Comparison of ENCODE assay signal across 1 cellular context in the genomic region with DNA sequence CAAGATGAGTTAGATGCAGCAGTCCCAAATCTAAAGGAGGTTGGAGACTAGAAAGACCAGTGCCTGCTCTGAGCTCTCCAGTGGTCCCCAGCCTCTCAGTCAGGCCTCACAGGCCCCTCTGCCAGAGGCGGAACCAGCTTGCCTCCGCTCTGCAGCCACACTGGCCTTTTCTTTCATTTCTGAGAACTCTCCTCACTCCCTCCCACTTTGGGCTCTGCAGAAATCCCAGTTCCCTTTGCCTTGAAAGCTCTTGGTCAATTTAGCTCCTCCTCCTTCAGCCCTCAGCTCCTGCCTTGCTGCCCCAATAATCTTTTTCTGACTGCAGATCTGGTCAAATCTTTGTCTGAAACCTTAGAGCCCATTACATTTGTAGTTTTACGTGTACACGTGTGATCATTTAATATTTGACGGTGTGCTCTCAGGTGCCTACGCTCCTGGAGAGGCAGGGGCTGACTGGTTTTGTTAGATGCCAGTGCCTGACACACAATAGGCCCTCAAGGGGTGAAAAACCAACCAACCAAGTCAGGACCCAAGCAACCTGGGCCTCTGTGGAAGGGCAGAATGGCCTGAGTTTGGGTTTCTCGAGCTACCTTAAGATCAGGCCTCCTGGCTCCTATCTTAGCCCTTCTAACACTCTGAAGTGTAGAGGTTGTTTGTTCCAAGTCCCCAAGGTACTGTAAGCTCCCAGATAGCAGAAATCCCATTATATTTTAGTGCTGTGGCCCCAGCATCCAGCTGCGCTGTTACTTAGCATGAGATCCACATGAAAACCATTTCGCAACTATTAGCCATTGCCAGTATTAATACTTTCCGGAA.
TF ChIP-seq lines count a peak whose summit lies in the region.

No MANE protein-coding gene starts in this region.

TF ChIP-seq in HepG2, 621 proteins besides CTCF, POLR2A, EP300 and RAD21 (continued from another document and continues in another):
- TF ChIP-seq, protein P1, sequence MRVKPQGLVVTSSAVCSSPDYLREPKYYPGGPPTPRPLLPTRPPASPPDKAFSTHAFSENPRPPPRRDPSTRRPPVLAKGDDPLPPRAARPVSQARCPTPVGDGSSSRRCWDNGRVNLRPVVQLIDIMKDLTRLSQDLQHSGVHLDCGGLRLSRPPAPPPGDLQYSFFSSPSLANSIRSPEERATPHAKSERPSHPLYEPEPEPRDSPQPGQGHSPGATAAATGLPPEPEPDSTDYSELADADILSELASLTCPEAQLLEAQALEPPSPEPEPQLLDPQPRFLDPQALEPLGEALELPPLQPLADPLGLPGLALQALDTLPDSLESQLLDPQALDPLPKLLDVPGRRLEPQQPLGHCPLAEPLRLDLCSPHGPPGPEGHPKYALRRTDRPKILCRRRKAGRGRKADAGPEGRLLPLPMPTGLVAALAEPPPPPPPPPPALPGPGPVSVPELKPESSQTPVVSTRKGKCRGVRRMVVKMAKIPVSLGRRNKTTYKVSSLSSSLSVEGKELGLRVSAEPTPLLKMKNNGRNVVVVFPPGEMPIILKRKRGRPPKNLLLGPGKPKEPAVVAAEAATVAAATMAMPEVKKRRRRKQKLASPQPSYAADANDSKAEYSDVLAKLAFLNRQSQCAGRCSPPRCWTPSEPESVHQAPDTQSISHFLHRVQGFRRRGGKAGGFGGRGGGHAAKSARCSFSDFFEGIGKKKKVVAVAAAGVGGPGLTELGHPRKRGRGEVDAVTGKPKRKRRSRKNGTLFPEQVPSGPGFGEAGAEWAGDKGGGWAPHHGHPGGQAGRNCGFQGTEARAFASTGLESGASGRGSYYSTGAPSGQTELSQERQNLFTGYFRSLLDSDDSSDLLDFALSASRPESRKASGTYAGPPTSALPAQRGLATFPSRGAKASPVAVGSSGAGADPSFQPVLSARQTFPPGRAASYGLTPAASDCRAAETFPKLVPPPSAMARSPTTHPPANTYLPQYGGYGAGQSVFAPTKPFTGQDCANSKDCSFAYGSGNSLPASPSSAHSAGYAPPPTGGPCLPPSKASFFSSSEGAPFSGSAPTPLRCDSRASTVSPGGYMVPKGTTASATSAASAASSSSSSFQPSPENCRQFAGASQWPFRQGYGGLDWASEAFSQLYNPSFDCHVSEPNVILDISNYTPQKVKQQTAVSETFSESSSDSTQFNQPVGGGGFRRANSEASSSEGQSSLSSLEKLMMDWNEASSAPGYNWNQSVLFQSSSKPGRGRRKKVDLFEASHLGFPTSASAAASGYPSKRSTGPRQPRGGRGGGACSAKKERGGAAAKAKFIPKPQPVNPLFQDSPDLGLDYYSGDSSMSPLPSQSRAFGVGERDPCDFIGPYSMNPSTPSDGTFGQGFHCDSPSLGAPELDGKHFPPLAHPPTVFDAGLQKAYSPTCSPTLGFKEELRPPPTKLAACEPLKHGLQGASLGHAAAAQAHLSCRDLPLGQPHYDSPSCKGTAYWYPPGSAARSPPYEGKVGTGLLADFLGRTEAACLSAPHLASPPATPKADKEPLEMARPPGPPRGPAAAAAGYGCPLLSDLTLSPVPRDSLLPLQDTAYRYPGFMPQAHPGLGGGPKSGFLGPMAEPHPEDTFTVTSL (CRISPR knock-in tag; IDR thresholded peaks at IDR 0.05; ENCODE audit: borderline replicate concordance), result 0 out of 2 replicates have a peak, but pooled peaks have one; percentile 19
- TF ChIP-seq NR1H2 (CRISPR knock-in tag; IDR thresholded peaks at IDR 0.05; ENCODE audit: borderline replicate concordance, low read depth), result no peak
- TF ChIP-seq EEA1 (CRISPR knock-in tag; IDR thresholded peaks at IDR 0.05; ENCODE audit: borderline replicate concordance), result 0 out of 2 replicates have a peak, but pooled peaks have one; percentile 73
- no peak for TF ChIP-seq ELF3 (CRISPR knock-in tag; IDR thresholded peaks at IDR 0.05)
- peak; percentile 31; the same call in 1 of the 2 replicates for TF ChIP-seq ZFX (CRISPR knock-in tag; IDR thresholded peaks at IDR 0.05; ENCODE audit: low read depth)
- peak; percentile 49; the same call in 1 of the 2 replicates for TF ChIP-seq ZBTB7B (CRISPR knock-in tag; IDR thresholded peaks at IDR 0.05)
- TF ChIP-seq, protein P2, sequence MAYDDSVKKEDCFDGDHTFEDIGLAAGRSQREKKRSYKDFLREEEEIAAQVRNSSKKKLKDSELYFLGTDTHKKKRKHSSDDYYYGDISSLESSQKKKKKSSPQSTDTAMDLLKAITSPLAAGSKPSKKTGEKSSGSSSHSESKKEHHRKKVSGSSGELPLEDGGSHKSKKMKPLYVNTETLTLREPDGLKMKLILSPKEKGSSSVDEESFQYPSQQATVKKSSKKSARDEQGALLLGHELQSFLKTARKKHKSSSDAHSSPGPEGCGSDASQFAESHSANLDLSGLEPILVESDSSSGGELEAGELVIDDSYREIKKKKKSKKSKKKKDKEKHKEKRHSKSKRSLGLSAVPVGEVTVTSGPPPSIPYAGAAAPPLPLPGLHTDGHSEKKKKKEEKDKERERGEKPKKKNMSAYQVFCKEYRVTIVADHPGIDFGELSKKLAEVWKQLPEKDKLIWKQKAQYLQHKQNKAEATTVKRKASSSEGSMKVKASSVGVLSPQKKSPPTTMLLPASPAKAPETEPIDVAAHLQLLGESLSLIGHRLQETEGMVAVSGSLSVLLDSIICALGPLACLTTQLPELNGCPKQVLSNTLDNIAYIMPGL (CRISPR knock-in tag; IDR thresholded peaks at IDR 0.05; ENCODE audit: borderline replicate concordance in 1 of 2, low read depth in 1 of 2), result peak in 1 of 2 experiments; percentile 32; a peak in 3 of 4 replicates
- peak; percentile 34; the same call in 1 of the 2 replicates for TF ChIP-seq SALL1 (CRISPR knock-in tag; IDR thresholded peaks at IDR 0.05)
- TF ChIP-seq ZNF766 (CRISPR knock-in tag; IDR thresholded peaks at IDR 0.05; ENCODE audit: borderline replicate concordance), result no peak
- TF ChIP-seq NONO (IDR thresholded peaks at IDR 0.05), result no peak
- no peak for TF ChIP-seq NONO (CRISPR knock-in tag; conservative IDR thresholded peaks at IDR 0.05)
- 0 out of 2 replicates have a peak, but pooled peaks have one; percentile 5 for TF ChIP-seq PAWR (CRISPR knock-in tag; IDR thresholded peaks at IDR 0.05; ENCODE audit: borderline replicate concordance)
- TF ChIP-seq ZNF558 (CRISPR knock-in tag; IDR thresholded peaks at IDR 0.05; ENCODE audit: borderline replicate concordance), result 0 out of 2 replicates have a peak, but pooled peaks have one; percentile 12
- TF ChIP-seq ASH2L (IDR thresholded peaks at IDR 0.05; ENCODE audit: insufficient read length, low read depth, low read length), result peak; percentile 4
- TF ChIP-seq, protein P3, sequence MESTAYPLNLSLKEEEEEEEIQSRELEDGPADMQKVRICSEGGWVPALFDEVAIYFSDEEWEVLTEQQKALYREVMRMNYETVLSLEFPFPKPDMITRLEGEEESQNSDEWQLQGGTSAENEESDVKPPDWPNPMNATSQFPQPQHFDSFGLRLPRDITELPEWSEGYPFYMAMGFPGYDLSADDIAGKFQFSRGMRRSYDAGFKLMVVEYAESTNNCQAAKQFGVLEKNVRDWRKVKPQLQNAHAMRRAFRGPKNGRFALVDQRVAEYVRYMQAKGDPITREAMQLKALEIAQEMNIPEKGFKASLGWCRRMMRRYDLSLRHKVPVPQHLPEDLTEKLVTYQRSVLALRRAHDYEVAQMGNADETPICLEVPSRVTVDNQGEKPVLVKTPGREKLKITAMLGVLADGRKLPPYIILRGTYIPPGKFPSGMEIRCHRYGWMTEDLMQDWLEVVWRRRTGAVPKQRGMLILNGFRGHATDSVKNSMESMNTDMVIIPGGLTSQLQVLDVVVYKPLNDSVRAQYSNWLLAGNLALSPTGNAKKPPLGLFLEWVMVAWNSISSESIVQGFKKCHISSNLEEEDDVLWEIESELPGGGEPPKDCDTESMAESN (CRISPR knock-in tag; conservative IDR thresholded peaks at IDR 0.05), result 0 out of 2 replicates have a peak, but pooled peaks have one; percentile 23
- TF ChIP-seq ZNF709 (CRISPR knock-in tag; IDR thresholded peaks at IDR 0.05), result no peak
- TF ChIP-seq, protein P4, sequence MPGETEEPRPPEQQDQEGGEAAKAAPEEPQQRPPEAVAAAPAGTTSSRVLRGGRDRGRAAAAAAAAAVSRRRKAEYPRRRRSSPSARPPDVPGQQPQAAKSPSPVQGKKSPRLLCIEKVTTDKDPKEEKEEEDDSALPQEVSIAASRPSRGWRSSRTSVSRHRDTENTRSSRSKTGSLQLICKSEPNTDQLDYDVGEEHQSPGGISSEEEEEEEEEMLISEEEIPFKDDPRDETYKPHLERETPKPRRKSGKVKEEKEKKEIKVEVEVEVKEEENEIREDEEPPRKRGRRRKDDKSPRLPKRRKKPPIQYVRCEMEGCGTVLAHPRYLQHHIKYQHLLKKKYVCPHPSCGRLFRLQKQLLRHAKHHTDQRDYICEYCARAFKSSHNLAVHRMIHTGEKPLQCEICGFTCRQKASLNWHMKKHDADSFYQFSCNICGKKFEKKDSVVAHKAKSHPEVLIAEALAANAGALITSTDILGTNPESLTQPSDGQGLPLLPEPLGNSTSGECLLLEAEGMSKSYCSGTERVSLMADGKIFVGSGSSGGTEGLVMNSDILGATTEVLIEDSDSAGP (CRISPR knock-in tag; IDR thresholded peaks at IDR 0.05; ENCODE audit: borderline replicate concordance), result peak; percentile 34; the same call in 1 of the 2 replicates
- peak; percentile 23; the same call in 1 of the 2 replicates for TF ChIP-seq ZNF501 (CRISPR knock-in tag; IDR thresholded peaks at IDR 0.05)
- TF ChIP-seq, protein P5, sequence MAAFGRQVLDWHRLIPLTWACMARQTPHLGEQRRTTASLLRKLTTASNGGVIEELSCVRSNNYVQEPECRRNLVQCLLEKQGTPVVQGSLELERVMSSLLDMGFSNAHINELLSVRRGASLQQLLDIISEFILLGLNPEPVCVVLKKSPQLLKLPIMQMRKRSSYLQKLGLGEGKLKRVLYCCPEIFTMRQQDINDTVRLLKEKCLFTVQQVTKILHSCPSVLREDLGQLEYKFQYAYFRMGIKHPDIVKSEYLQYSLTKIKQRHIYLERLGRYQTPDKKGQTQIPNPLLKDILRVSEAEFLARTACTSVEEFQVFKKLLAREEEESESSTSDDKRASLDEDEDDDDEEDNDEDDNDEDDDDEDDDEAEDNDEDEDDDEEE (CRISPR knock-in tag; IDR thresholded peaks at IDR 0.05), result 0 out of 2 replicates have a peak, but pooled peaks have one; percentile 29
- peak; percentile 35; the same call in 1 of the 2 replicates for TF ChIP-seq HDAC1 (CRISPR knock-in tag; IDR thresholded peaks at IDR 0.05)
- TF ChIP-seq SOX13 (IDR thresholded peaks at IDR 0.05), result no peak
- 0 out of 4 replicates have a peak, but pooled peaks of 1 of the 2 experiments have one; percentile 10 for TF ChIP-seq SOX13 (CRISPR knock-in tag; conservative IDR thresholded peaks at IDR 0.05 in 1 of 2, IDR thresholded peaks at IDR 0.05 in 1 of 2)
- 0 out of 2 replicates have a peak, but pooled peaks have one; percentile 6 for TF ChIP-seq TBX2 (CRISPR knock-in tag; IDR thresholded peaks at IDR 0.05; ENCODE audit: borderline replicate concordance)
- TF ChIP-seq SNAI1 (CRISPR knock-in tag; IDR thresholded peaks at IDR 0.05; ENCODE audit: borderline replicate concordance), result peak; percentile 55; the same call in 1 of the 2 replicates
- no peak for TF ChIP-seq ZNF792 (CRISPR knock-in tag; IDR thresholded peaks at IDR 0.05)
- TF ChIP-seq ZNF20 (CRISPR knock-in tag; IDR thresholded peaks at IDR 0.05), result 0 out of 2 replicates have a peak, but pooled peaks have one; percentile 47
- TF ChIP-seq DR1 (CRISPR knock-in tag; IDR thresholded peaks at IDR 0.05), result peak; percentile 50; the same call in 1 of the 2 replicates
- TF ChIP-seq, protein P6, sequence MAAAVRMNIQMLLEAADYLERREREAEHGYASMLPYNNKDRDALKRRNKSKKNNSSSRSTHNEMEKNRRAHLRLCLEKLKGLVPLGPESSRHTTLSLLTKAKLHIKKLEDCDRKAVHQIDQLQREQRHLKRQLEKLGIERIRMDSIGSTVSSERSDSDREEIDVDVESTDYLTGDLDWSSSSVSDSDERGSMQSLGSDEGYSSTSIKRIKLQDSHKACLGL (CRISPR knock-in tag; IDR thresholded peaks at IDR 0.05), result 0 out of 2 replicates have a peak, but pooled peaks have one; percentile 38
- TF ChIP-seq, protein P7, sequence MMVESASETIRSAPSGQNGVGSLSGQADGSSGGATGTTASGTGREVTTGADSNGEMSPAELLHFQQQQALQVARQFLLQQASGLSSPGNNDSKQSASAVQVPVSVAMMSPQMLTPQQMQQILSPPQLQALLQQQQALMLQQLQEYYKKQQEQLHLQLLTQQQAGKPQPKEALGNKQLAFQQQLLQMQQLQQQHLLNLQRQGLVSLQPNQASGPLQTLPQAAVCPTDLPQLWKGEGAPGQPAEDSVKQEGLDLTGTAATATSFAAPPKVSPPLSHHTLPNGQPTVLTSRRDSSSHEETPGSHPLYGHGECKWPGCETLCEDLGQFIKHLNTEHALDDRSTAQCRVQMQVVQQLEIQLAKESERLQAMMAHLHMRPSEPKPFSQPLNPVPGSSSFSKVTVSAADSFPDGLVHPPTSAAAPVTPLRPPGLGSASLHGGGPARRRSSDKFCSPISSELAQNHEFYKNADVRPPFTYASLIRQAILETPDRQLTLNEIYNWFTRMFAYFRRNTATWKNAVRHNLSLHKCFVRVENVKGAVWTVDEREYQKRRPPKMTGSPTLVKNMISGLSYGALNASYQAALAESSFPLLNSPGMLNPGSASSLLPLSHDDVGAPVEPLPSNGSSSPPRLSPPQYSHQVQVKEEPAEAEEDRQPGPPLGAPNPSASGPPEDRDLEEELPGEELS (CRISPR knock-in tag; IDR thresholded peaks at IDR 0.05), result 0 out of 2 replicates have a peak, but pooled peaks have one; percentile 21
- TF ChIP-seq, protein P8, sequence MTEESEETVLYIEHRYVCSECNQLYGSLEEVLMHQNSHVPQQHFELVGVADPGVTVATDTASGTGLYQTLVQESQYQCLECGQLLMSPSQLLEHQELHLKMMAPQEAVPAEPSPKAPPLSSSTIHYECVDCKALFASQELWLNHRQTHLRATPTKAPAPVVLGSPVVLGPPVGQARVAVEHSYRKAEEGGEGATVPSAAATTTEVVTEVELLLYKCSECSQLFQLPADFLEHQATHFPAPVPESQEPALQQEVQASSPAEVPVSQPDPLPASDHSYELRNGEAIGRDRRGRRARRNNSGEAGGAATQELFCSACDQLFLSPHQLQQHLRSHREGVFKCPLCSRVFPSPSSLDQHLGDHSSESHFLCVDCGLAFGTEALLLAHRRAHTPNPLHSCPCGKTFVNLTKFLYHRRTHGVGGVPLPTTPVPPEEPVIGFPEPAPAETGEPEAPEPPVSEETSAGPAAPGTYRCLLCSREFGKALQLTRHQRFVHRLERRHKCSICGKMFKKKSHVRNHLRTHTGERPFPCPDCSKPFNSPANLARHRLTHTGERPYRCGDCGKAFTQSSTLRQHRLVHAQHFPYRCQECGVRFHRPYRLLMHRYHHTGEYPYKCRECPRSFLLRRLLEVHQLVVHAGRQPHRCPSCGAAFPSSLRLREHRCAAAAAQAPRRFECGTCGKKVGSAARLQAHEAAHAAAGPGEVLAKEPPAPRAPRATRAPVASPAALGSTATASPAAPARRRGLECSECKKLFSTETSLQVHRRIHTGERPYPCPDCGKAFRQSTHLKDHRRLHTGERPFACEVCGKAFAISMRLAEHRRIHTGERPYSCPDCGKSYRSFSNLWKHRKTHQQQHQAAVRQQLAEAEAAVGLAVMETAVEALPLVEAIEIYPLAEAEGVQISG (CRISPR knock-in tag; IDR thresholded peaks at IDR 0.05), result peak; percentile 26; the same call in 1 of the 2 replicates
- TF ChIP-seq ZFP82 (CRISPR knock-in tag; IDR thresholded peaks at IDR 0.05; ENCODE audit: borderline replicate concordance), result peak; percentile 39
- peak; percentile 58; the same call in 1 of the 2 replicates for TF ChIP-seq ZNF776 (CRISPR knock-in tag; IDR thresholded peaks at IDR 0.05)
- peak; percentile 46; the same call in 1 of the 2 replicates for TF ChIP-seq ZNF605 (CRISPR knock-in tag; IDR thresholded peaks at IDR 0.05)
- 0 out of 2 replicates have a peak, but pooled peaks have one; percentile 11 for TF ChIP-seq ZNF124 (CRISPR knock-in tag; IDR thresholded peaks at IDR 0.05)
- peak; percentile 34; the same call in 1 of the 2 replicates for TF ChIP-seq POLR2G (IDR thresholded peaks at IDR 0.05; ENCODE audit: low read depth, low read length)
- TF ChIP-seq ZFP36L1 (CRISPR knock-in tag; IDR thresholded peaks at IDR 0.05), result no peak
- TF ChIP-seq, protein P9, sequence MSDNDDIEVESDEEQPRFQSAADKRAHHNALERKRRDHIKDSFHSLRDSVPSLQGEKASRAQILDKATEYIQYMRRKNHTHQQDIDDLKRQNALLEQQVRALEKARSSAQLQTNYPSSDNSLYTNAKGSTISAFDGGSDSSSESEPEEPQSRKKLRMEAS (IDR thresholded peaks at IDR 0.05), result 0 out of 2 replicates have a peak, but pooled peaks have one; percentile 12
